ENCODE assay signal across 17 cellular contexts in the genomic region with DNA sequence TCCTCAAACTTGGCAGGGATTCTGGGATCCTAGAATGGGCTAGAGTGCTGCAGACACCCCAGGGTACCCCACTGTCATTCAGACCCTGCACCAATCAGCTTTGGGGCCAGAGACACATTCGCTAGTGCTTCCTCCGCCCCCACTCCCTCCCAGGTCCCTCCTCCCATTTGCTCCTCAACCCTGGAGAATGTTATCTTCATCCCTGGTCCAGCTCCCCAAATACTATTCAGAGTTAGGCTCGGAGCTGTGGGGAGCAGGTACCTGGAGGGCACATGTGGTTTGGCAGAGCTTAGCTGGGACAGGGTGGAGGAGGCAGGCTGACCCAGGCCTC. TPM values are rescaled to one million over a fixed set of nuclear protein-coding genes. Genes with fewer than 3 reads are reported as not detected.
DNase-seq lines count a peak whose midpoint lies in the region; ATAC-seq, FAIRE-seq and TF ChIP-seq lines count a peak whose summit lies in the region.
"Had no signal": no experiment of that assay in that cellular context is flagged by ENCODE, and none has a peak within 500 bp of the region (broad histone marks: within the 10 kb centered on the region; RNA-seq: fewer than 3 reads in every experiment).

No MANE protein-coding gene starts in this region.

- WGBS in heart left ventricle, 4 donors = 66 to 81% (median 70%) methylated on average over 3 of the region's 3 CpGs
- 64 to 82% methylated on average over 3 of the region's 3 CpGs for WGBS in tibial nerve, 2 donors

- H4K20me1 ChIP-seq in astrocyte (ENCODE audit: insufficient read depth, low read length) = no peaks in the 10 kb centered on the region

- H3K4me3 Mint-ChIP-seq in astrocyte (ENCODE audit: unreplicated experiment) = no peak overlapping the region
- peak overlapping the region; percentile 73 for H3K4me3 Mint-ChIP-seq in mesothelial cell of epicardium

- H3K27me3 Mint-ChIP-seq in astrocyte (ENCODE audit: low read depth, unreplicated experiment) (peaks cover 57% of the 10 kb centered on the region), mesothelial cell of epicardium (ENCODE audit: low read depth) (peaks cover 60% of the 10 kb centered on the region)

- no peak for TF ChIP-seq EP300 in tibial nerve (IDR thresholded peaks at IDR 0.05)

- no peak overlapping the region for H3K27ac ChIP-seq in heart left ventricle
- H3K27ac ChIP-seq in astrocyte (ENCODE audit: low read depth, low read length) = no peak overlapping the region
- no peak overlapping the region for H3K27ac ChIP-seq in tibial nerve
- H3K27ac ChIP-seq: colonic mucosa, foreskin keratinocyte, left lung, uterus had no signal

- H3K27me3 ChIP-seq in heart left ventricle (peaks cover 0 to 19% (median 0%) of the 10 kb centered on the region in 9 donors), astrocyte (ENCODE audit: insufficient read depth, low read length) (peaks cover 28% of the 10 kb centered on the region), tibial nerve (peaks cover 0 to 11% of the 10 kb centered on the region in 2 donors)

- H3K36me3 Mint-ChIP-seq in astrocyte (ENCODE audit: low read depth, unreplicated experiment) (peaks cover 3% of the 10 kb centered on the region), mesothelial cell of epicardium (no peaks in the 10 kb centered on the region)

- TF ChIP-seq CTCF in heart left ventricle (IDR thresholded peaks at IDR 0.05) = no peak
- TF ChIP-seq CTCF in astrocyte (IDR thresholded peaks at IDR 0.05; ENCODE audit: insufficient read depth, low read depth, low read length) = no peak
- no peak for TF ChIP-seq CTCF in mesothelial cell of epicardium (IDR thresholded peaks at IDR 0.05; ENCODE audit: unreplicated experiment)
- no peak for TF ChIP-seq CTCF in tibial nerve (IDR thresholded peaks at IDR 0.05)

- peak overlapping the region; percentile 54 for H2AFZ ChIP-seq in astrocyte (ENCODE audit: low read depth, low read length)

- ATAC-seq in heart left ventricle (no peak), Right ventricle myocardium superior (ENCODE audit: poor library complexity) (no peak)
- ATAC-seq: foreskin keratinocyte had no signal

- TF ChIP-seq POLR2A in heart left ventricle (IDR thresholded peaks at IDR 0.05) (no peak), tibial nerve (IDR thresholded peaks at IDR 0.05) (no peak)

- H3K4me1 Mint-ChIP-seq in astrocyte (ENCODE audit: low read depth, unreplicated experiment) (no peaks in the 10 kb centered on the region), mesothelial cell of epicardium (peaks cover 3% of the 10 kb centered on the region)

- H3K79me2 ChIP-seq in astrocyte (ENCODE audit: insufficient read depth, low read length) = no peaks in the 10 kb centered on the region

- intact Hi-C loops in heart left ventricle (cut with DNase I) = no loop called here
- intact Hi-C loops in Right ventricle myocardium superior (cut with DNase I) = no loop called here

- peak overlapping the region; percentile 98 for H3K4me2 ChIP-seq in astrocyte (ENCODE audit: low read length)

- H3K9me3 ChIP-seq in heart left ventricle (no peaks in the 10 kb centered on the region), astrocyte (ENCODE audit: insufficient read depth, low read depth, low read length) (no peaks in the 10 kb centered on the region), tibial nerve (no peaks in the 10 kb centered on the region)
- H3K9me3 ChIP-seq: colonic mucosa, left lung, uterus had no signal

- H3K9me3 Mint-ChIP-seq in astrocyte (ENCODE audit: unreplicated experiment) = peaks cover 1% of the 10 kb centered on the region
- no peaks in the 10 kb centered on the region for H3K9me3 Mint-ChIP-seq in mesothelial cell of epicardium

- H3K4me3 ChIP-seq in heart left ventricle = peak overlapping the region in 9 of 12 donors; percentile 53 to 88 (median 72)
- H3K4me3 ChIP-seq in astrocyte (ENCODE audit: insufficient read depth, low read depth, low read length) = no peak overlapping the region
- peak overlapping the region in 3 of 4 donors; percentile 48 to 75 (median 60) for H3K4me3 ChIP-seq in tibial nerve

- DNase-seq in heart left ventricle (no peak), Right ventricle myocardium superior (no peak), astrocyte (ENCODE audit: low read depth) (no peak), mesothelial cell of epicardium (ENCODE audit: low spot score in 2 of 2, unreplicated experiment in 2 of 2) (no peak), tibial nerve (ENCODE audit: low spot score in 2 of 2) (no peak), NCI-H2081 (lab: John Stamatoyannopoulos, UW) (no peak), occipital lobe (lab: John Stamatoyannopoulos, UW) (no peak)
- no peak for DNase-seq in activated effector memory CD4-positive, alpha-beta T cell treated with Interleukin-2 at 50 U/mL for 16 hours
- DNase-seq: activated gamma-delta T cell treated with Interleukin-2 at 50 U/mL for 16 hours, colonic mucosa, foreskin keratinocyte, Karpas-422, left lung, NCI-H1930, SW 1271, uterus had no signal

- H3K27ac Mint-ChIP-seq in astrocyte (ENCODE audit: unreplicated experiment) (no peak overlapping the region), mesothelial cell of epicardium (no peak overlapping the region)

- FAIRE-seq in astrocyte (lab: Jason Lieb, UNC) = no peak
- FAIRE-seq: G401.6 had no signal

- H3K9ac ChIP-seq in astrocyte (ENCODE audit: low read length) = peak overlapping the region; percentile 60

- H3K4me1 ChIP-seq in heart left ventricle = peaks cover 0 to 18% (median 12%) of the 10 kb centered on the region in 12 donors
- peaks cover 5% of the 10 kb centered on the region for H3K4me1 ChIP-seq in astrocyte (ENCODE audit: insufficient read depth, low read length)
- peaks cover 0 to 18% (median 6%) of the 10 kb centered on the region in 4 donors for H3K4me1 ChIP-seq in tibial nerve
- H3K4me1 ChIP-seq: colonic mucosa, uterus had no signal

- H3K36me3 ChIP-seq in heart left ventricle = no peaks in the 10 kb centered on the region
- H3K36me3 ChIP-seq in astrocyte (ENCODE audit: insufficient read depth, low read length) = no peaks in the 10 kb centered on the region
- no peaks in the 10 kb centered on the region for H3K36me3 ChIP-seq in tibial nerve
- H3K36me3 ChIP-seq: colonic mucosa, left lung, uterus had no signal

RNA-seq across cellular contexts. Expression of gene VSX2, which starts 19.4 kb away (rescaled TPM):
- under 1 TPM in 1 of 9 donors, not detected in 8; 0.08 TPM for total RNA-seq in heart left ventricle
- polyA plus RNA-seq in heart left ventricle = not detected
- total RNA-seq in Right ventricle myocardium superior = not detected
- not detected in 2 replicates for total RNA-seq in astrocyte
- total RNA-seq in mesothelial cell of epicardium = not detected in 3 replicates
- total RNA-seq in tibial nerve = not detected
- total RNA-seq in occipital lobe = not detected
- total RNA-seq: colonic mucosa, foreskin keratinocyte, left lung, uterus had no signal
- polyA plus RNA-seq: foreskin keratinocyte had no signal

RNA-seq across cellular contexts. Expression of gene ABCD4, which starts 44.1 kb away (rescaled TPM):
- total RNA-seq in heart left ventricle = 10 to 100 TPM; 11.2 to 42.9 (median 22.3) TPM
- polyA plus RNA-seq in heart left ventricle = 10 to 100 TPM; 16.0 to 33.0 TPM
- 22.1 TPM for total RNA-seq in Right ventricle myocardium superior
- total RNA-seq in astrocyte = 48.6 and 49.2 TPM in 2 replicates
- total RNA-seq in mesothelial cell of epicardium = 112 to 117 TPM (median 113 TPM) in 3 replicates
- total RNA-seq in tibial nerve = 10 to 100 TPM; 66.0 to 80.6 (median 73.3) TPM
- total RNA-seq in occipital lobe = 22.3 TPM
